27 cellular contexts compared by ENCODE assay signal in genomic region chr18:51802589-51802988, GRCh38.
"Had no signal": no experiment of that assay in that cellular context is flagged by ENCODE, and none has a peak within 500 bp of the region (broad histone marks: within the 10 kb centered on the region; RNA-seq: fewer than 3 reads in every experiment).

No MANE protein-coding gene starts in this region.

- H3K79me2 ChIP-seq: hepatocyte had no signal

- H3K27ac ChIP-seq: ascending aorta, cardiac muscle cell, colonic mucosa, epithelial cell of prostate, esophagus squamous epithelium, gastrocnemius medialis, hepatocyte, neutrophil, right lobe of liver, testis, transverse colon, VCaP had no signal

- H3K9me3 Mint-ChIP-seq: activated naive CD4-positive, alpha-beta T cell treated with anti-CD3 and anti-CD28 coated beads, Interleukin-2, amount 10 ng/mL, durations not matched to agents 7 days and 5 days; activated naive CD8-positive, alpha-beta T cell treated with anti-CD3 and anti-CD28 coated beads, Interleukin-2, amount 10 ng/mL, durations not matched to agents 7 days and 5 days; activated T-helper 1 cell treated with anti-CD3 and anti-CD28 coated beads, Interleukin-12 subunit alpha, Interleukin-12 subunit beta, Interleukin-2, Interleukin-4 antibody, amounts not matched to agents 30 ng/mL and 10 ng/mL and 1 ng/mL, durations not matched to agents 14 hours and 24 hours and 36 hours had no signal

- H3K4me3 Mint-ChIP-seq: activated naive CD4-positive, alpha-beta T cell treated with anti-CD3 and anti-CD28 coated beads, Interleukin-2, amount 10 ng/mL, durations not matched to agents 7 days and 5 days; activated naive CD8-positive, alpha-beta T cell treated with anti-CD3 and anti-CD28 coated beads, Interleukin-2, amount 10 ng/mL, durations not matched to agents 7 days and 5 days; activated T-helper 1 cell treated with anti-CD3 and anti-CD28 coated beads, Interleukin-12 subunit alpha, Interleukin-12 subunit beta, Interleukin-2, Interleukin-4 antibody, amounts not matched to agents 30 ng/mL and 10 ng/mL and 1 ng/mL, durations not matched to agents 14 hours and 24 hours and 36 hours; brain; nephron had no signal

- ATAC-seq: gastrocnemius medialis, left cardiac atrium, left ventricle myocardium superior, right lobe of liver had no signal

- DNase-seq: activated CD4-positive, alpha-beta T cell treated with anti-CD3 and anti-CD28 coated beads for 4 hours; activated CD4-positive, alpha-beta T cell treated with anti-CD3 and anti-CD28 coated beads, Interleukin-2, amount 50 U/mL, for 4 hours; activated effector memory CD4-positive, alpha-beta T cell treated with anti-CD3 and anti-CD28 coated beads, Interleukin-2, amount 50 U/mL, for 16 hours; activated naive CD4-positive, alpha-beta T cell treated with anti-CD3 and anti-CD28 coated beads, Interleukin-2, amount 10 ng/mL, durations not matched to agents 7 days and 5 days; activated naive CD8-positive, alpha-beta T cell treated with anti-CD3 and anti-CD28 coated beads, Interleukin-2, amount 10 ng/mL, durations not matched to agents 7 days and 5 days; cerebellar nuclear complex; colonic mucosa; effector CD8-positive, alpha-beta T cell; esophagus squamous epithelium; gastrocnemius medialis; islet precursor cell; left cardiac atrium; left ventricle myocardium superior; right lobe of liver; stimulated activated CD4-positive, alpha-beta T cell treated with anti-CD3 and anti-CD28 coated beads, Interleukin-2, amount 100 ng/mL, for 48 hours; stimulated activated naive CD4-positive, alpha-beta T cell treated with Interleukin-2 at 50 U/mL for 16 hours; testis; transverse colon had no signal

- H3K27ac Mint-ChIP-seq: activated naive CD4-positive, alpha-beta T cell treated with anti-CD3 and anti-CD28 coated beads, Interleukin-2, amount 10 ng/mL, durations not matched to agents 7 days and 5 days; activated naive CD8-positive, alpha-beta T cell treated with anti-CD3 and anti-CD28 coated beads, Interleukin-2, amount 10 ng/mL, durations not matched to agents 7 days and 5 days; activated T-helper 1 cell treated with anti-CD3 and anti-CD28 coated beads, Interleukin-12 subunit alpha, Interleukin-12 subunit beta, Interleukin-2, Interleukin-4 antibody, amounts not matched to agents 30 ng/mL and 10 ng/mL and 1 ng/mL, durations not matched to agents 14 hours and 24 hours and 36 hours; brain; nephron had no signal

- H3K36me3 ChIP-seq: ascending aorta, cardiac muscle cell, colonic mucosa, esophagus squamous epithelium, gastrocnemius medialis, neutrophil, right lobe of liver, transverse colon had no signal

- H3K4me1 Mint-ChIP-seq: activated naive CD4-positive, alpha-beta T cell treated with anti-CD3 and anti-CD28 coated beads, Interleukin-2, amount 10 ng/mL, durations not matched to agents 7 days and 5 days; activated naive CD8-positive, alpha-beta T cell treated with anti-CD3 and anti-CD28 coated beads, Interleukin-2, amount 10 ng/mL, durations not matched to agents 7 days and 5 days; nephron had no signal

- H3K27me3 ChIP-seq: ascending aorta, cardiac muscle cell, colonic mucosa, esophagus squamous epithelium, gastrocnemius medialis, hepatocyte, neutrophil, right lobe of liver, testis, transverse colon had no signal

- H2AFZ ChIP-seq: hepatocyte had no signal

- H3K9me3 ChIP-seq: colonic mucosa, neutrophil, right lobe of liver, testis, transverse colon had no signal

- H3K27me3 Mint-ChIP-seq: activated naive CD4-positive, alpha-beta T cell treated with anti-CD3 and anti-CD28 coated beads, Interleukin-2, amount 10 ng/mL, durations not matched to agents 7 days and 5 days; activated naive CD8-positive, alpha-beta T cell treated with anti-CD3 and anti-CD28 coated beads, Interleukin-2, amount 10 ng/mL, durations not matched to agents 7 days and 5 days had no signal

- H3K4me2 ChIP-seq: hepatocyte had no signal

- H3K4me3 ChIP-seq: ascending aorta, cardiac muscle cell, colonic mucosa, esophagus squamous epithelium, gastrocnemius medialis, hepatocyte, right lobe of liver, testis, transverse colon had no signal
